8 cellular contexts compared by ENCODE assay signal in genomic region chr3:171194965-171195364, GRCh38.
"Had no signal": no experiment of that assay in that cellular context is flagged by ENCODE, and none has a peak within 500 bp of the region (broad histone marks: within the 10 kb centered on the region; RNA-seq: fewer than 3 reads in every experiment).

No MANE protein-coding gene starts in this region.

- H3K4me2 ChIP-seq: GM23338 had no signal

- H3K27ac ChIP-seq: HL-60 had no signal

- ATAC-seq: GM23338, HepG2 had no signal

- H3K4me3 ChIP-seq: GM23338 had no signal

- H2AFZ ChIP-seq: GM23338 had no signal

- FAIRE-seq: H1, H54, HepG2 had no signal

- DNase-seq: H9, HCEC 1CT, HFFc6 had no signal
